ENCODE assay signal across 24 cellular contexts in genomic region chr14:92902191-92902590, GRCh38. TPM values are rescaled to one million over a fixed set of nuclear protein-coding genes. Genes with fewer than 3 reads are reported as not detected.
"Had no signal": no experiment of that assay in that cellular context is flagged by ENCODE, and none has a peak within 500 bp of the region (broad histone marks: within the 10 kb centered on the region; RNA-seq: fewer than 3 reads in every experiment).

No MANE protein-coding gene starts in this region.

- H3K4me1 ChIP-seq: SJSA1 had no signal

- DNase-seq: Kasumi-1, MM.1S, NCI-H1048, NCI-H1105 treated with DMSO at 0.1 percent for 48 hours, NCI-H1417 treated with DMSO at 0.1 percent for 48 hours, NCI-H146, NCI-H1694 treated with DMSO at 0.1 percent for 48 hours, NCI-H1930, NCI-H2081, NCI-H226, NCI-H510A, NCI-H69, NCI-H774, Right ventricle myocardium superior, RPMI8226, SIG-M5, SW 1271 had no signal

- H3K27ac ChIP-seq: KMS-11, SJSA1, SK-N-MC had no signal

- H3K4me3 ChIP-seq: K562, SJSA1, SK-N-MC had no signal

- H3K36me3 ChIP-seq: SJSA1 had no signal

- FAIRE-seq: K562, RCC 7860 had no signal

- H3K9me3 ChIP-seq: SJSA1 had no signal

RNA-seq across cellular contexts. Expression of gene CHGA, which starts 20.8 kb away (rescaled TPM):
- total RNA-seq: HT1080, K562, M059J, Right ventricle myocardium superior, SJSA1 had no signal
- polyA plus RNA-seq: K562 had no signal
